Comparison of ENCODE assay signal across 8 cellular contexts in the genomic region with DNA sequence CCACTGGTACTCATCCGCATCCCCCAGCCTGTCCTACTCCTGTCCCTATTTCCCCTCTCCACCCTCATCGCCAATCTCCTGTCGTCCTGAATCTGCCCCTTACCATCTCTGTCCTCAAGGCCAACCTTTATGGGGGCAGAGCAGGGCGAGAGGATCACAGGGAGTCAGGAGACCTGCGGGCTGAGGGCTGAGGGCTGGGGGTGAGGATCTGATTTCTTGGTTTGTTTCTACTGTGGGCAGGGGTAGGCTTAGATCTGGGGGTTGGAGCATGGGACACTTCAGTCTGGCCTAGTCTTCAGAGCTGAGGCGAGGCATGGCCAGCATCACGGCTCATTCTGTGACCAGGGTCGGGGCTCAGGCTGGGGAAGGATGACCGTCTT. TPM values are rescaled to one million over a fixed set of nuclear protein-coding genes. Genes with fewer than 3 reads are reported as not detected.
DNase-seq lines count a peak whose midpoint lies in the region; ATAC-seq and TF ChIP-seq lines count a peak whose summit lies in the region.

No MANE protein-coding gene starts in this region.

- H3K4me1 Mint-ChIP-seq in activated B cell treated with CpG ODN at 0.5 μM for 24 hours (peaks cover 41% of the 10 kb centered on the region), glutamatergic neuron (ENCODE audit: low read depth, unreplicated experiment) (peaks cover 1% of the 10 kb centered on the region)

- H3K9me3 ChIP-seq in GM23248 (ENCODE audit: low read depth) (no peaks in the 10 kb centered on the region), gastrocnemius medialis (no peaks in the 10 kb centered on the region)

- H3K79me2 ChIP-seq in GM23248 (ENCODE audit: insufficient read depth), result no peaks in the 10 kb centered on the region

- no peaks in the 10 kb centered on the region for H3K36me3 ChIP-seq in GM23248 (ENCODE audit: low read depth)
- no peaks in the 10 kb centered on the region for H3K36me3 ChIP-seq in gastrocnemius medialis

- H2AFZ ChIP-seq in GM23248, result peak overlapping the region; percentile 74

- H3K27ac Mint-ChIP-seq in activated B cell treated with CpG ODN at 0.5 μM for 24 hours (peak overlapping the region; percentile 75), glutamatergic neuron (ENCODE audit: unreplicated experiment) (no peak overlapping the region)

- DNase-seq in GM23248 (no peak), activated B cell treated with CpG ODN at 0.5 μM for 24 hours (no peak), glutamatergic neuron (no peak), gastrocnemius medialis (no peak), omental fat pad (ENCODE audit: low spot score) (no peak), SKM-1 treated with dmso at 0.1 percent for 144 hours (lab: John Stamatoyannopoulos, UW; ENCODE audit: unreplicated experiment) (no peak)

- H3K4me3 Mint-ChIP-seq in activated B cell treated with CpG ODN at 0.5 μM for 24 hours (peak overlapping the region; percentile 72), glutamatergic neuron (ENCODE audit: unreplicated experiment) (peak overlapping the region; percentile 78)

- H3F3A ChIP-seq in GM23248 (ENCODE audit: insufficient read depth), result peaks cover 33% of the 10 kb centered on the region

- H3K27ac ChIP-seq in GM23248 (peak overlapping the region; percentile 76), gastrocnemius medialis (peak overlapping the region; percentile 89 to 98 (median 98))

- H3K27me3 Mint-ChIP-seq in activated B cell treated with CpG ODN at 0.5 μM for 24 hours, result no peaks in the 10 kb centered on the region
- H3K27me3 Mint-ChIP-seq in glutamatergic neuron (ENCODE audit: unreplicated experiment), result peaks cover 6% of the 10 kb centered on the region

- H3K4me3 ChIP-seq in GM23248, result peak overlapping the region; percentile 81
- H3K4me3 ChIP-seq in gastrocnemius medialis, result peak overlapping the region; percentile 58 to 91 (median 66)

- POLR2A ChIA-PET in activated B cell treated with CpG ODN at 0.5 μM for 24 hours (lab: Charles Lee), result interaction anchor here (0.5 to 3.3 kb wide), 12 partner anchors 9 to 236 kb away, joined by 3 to 92 read pairs (median 6); partner anchors contain the start of gene FOSB

- no peak for TF ChIP-seq POLR2A in gastrocnemius medialis (IDR thresholded peaks at IDR 0.05)

- H3K9me2 ChIP-seq in GM23248 (ENCODE audit: insufficient read depth), result no peaks in the 10 kb centered on the region

- TF ChIP-seq CTCF in activated B cell treated with CpG ODN at 0.5 μM for 24 hours (IDR thresholded peaks at IDR 0.05), result no peak
- TF ChIP-seq CTCF in glutamatergic neuron (IDR thresholded peaks at IDR 0.05; ENCODE audit: partially characterized antibody, unreplicated experiment), result no peak
- TF ChIP-seq CTCF in gastrocnemius medialis (IDR thresholded peaks at IDR 0.05 in 4 of 5, conservative IDR thresholded peaks at IDR 0.05 in 1 of 5), result no peak
- no peak for TF ChIP-seq CTCF in omental fat pad (IDR thresholded peaks at IDR 0.05)

- no peak for ATAC-seq in activated B cell treated with CpG ODN at 0.5 μM for 24 hours (ENCODE audit: low read depth)
- no peak for ATAC-seq in gastrocnemius medialis
- no peak for ATAC-seq in HG02938 (IDR thresholded peaks at IDR 0.05; ENCODE audit: unreplicated experiment)
- ATAC-seq in omental fat pad (ENCODE audit: low FRiP score), result no peak
- ATAC-seq in GM21723 (IDR thresholded peaks at IDR 0.05; ENCODE audit: unreplicated experiment), result no peak

- 72 to 76% methylated on average over 9 of the region's 9 CpGs for WGBS in GM23248 (ENCODE audit: low coverage in 1 of 2, low lambda C conversion rate in 2 of 2, missing lambda C conversion rate in 2 of 2), 2 experiments

- no peaks in the 10 kb centered on the region for H4K20me1 ChIP-seq in GM23248 (ENCODE audit: insufficient read depth)

- in situ Hi-C loops in GM23248 (cut with MboI) (loop anchor here (5.0 kb wide), 1 partner anchor 37 kb away; no protein-coding TSS in a partner anchor), gastrocnemius medialis (cut with MboI; ENCODE audit: low sequenced_read_pairs in 4 of 4) (loop anchor here in 1 of 4 donors (5.0 kb wide), 1 partner anchor 37 kb away; no protein-coding TSS in a partner anchor)

- intact Hi-C loops in activated B cell treated with CpG ODN at 0.5 μM for 24 hours (cut with micrococcal nuclease), result no loop called here
- intact Hi-C loops in gastrocnemius medialis (cut with DNase I; ENCODE audit: low total_unique reads), result no loop called here

- H3K36me3 Mint-ChIP-seq in activated B cell treated with CpG ODN at 0.5 μM for 24 hours (ENCODE audit: low read depth) (no peaks in the 10 kb centered on the region), glutamatergic neuron (ENCODE audit: unreplicated experiment) (no peaks in the 10 kb centered on the region)

- peak overlapping the region; percentile 87 for H3K9ac ChIP-seq in GM23248

- H3K4me1 ChIP-seq in GM23248 (ENCODE audit: insufficient read depth) (peaks cover 11% of the 10 kb centered on the region), gastrocnemius medialis (peaks cover 15 to 27% of the 10 kb centered on the region in 2 donors)

- H3K9me3 Mint-ChIP-seq in activated B cell treated with CpG ODN at 0.5 μM for 24 hours, result no peaks in the 10 kb centered on the region
- peaks cover 3% of the 10 kb centered on the region for H3K9me3 Mint-ChIP-seq in glutamatergic neuron (ENCODE audit: unreplicated experiment)

- H3K27me3 ChIP-seq in GM23248 (replicated peaks; ENCODE audit: insufficient read depth), result no peaks in the 10 kb centered on the region
- no peaks in the 10 kb centered on the region for H3K27me3 ChIP-seq in gastrocnemius medialis

- H3K4me2 ChIP-seq in GM23248 (ENCODE audit: unreplicated experiment), result peak overlapping the region; percentile 70

- CTCF ChIA-PET in activated B cell treated with CpG ODN at 0.5 μM for 24 hours (lab: Charles Lee), result interaction anchor here (0.6 to 5.4 kb wide), 30 partner anchors 9 to 361 kb away, joined by 3 to 336 read pairs (median 6); partner anchors contain the start of genes ERCC1, FOSB, GEMIN7 and PPP1R13L

RNA-seq across cellular contexts. Expression of gene ERCC1, which starts 16.5 kb away (rescaled TPM):
- total RNA-seq in GM23248 (2014; rRNA removed; shearing (Covaris generic)), result 63.0 and 79.8 TPM in 2 replicates
- 89.0 and 90.9 TPM in 2 replicates for polyA plus RNA-seq in GM23248 (2016; fragmentation: Nextera tagmentation; extraction: Ambion mirVana)
- total RNA-seq in activated B cell treated with CpG ODN at 0.5 μM for 24 hours (69.2 and 71.6 TPM in 2 replicates), glutamatergic neuron (ENCODE audit: unreplicated experiment) (65.7 TPM), gastrocnemius medialis (100 to 1,000 TPM in 2 of 4 donors, 10 to 100 TPM in 2; 92.1 to 185 (median 103) TPM), omental fat pad (10 to 100 TPM; 63.7 to 93.8 (median 76.5) TPM)

RNA-seq across cellular contexts. Expression of gene FOSB, which starts 27.5 kb away (rescaled TPM):
- total RNA-seq in GM23248 (2014; rRNA removed; shearing (Covaris generic)), result 11.9 and 16.1 TPM in 2 replicates
- 4.8 and 8.3 TPM in 2 replicates for polyA plus RNA-seq in GM23248 (2016; fragmentation: Nextera tagmentation; extraction: Ambion mirVana)
- 16.8 and 20.4 TPM in 2 replicates for total RNA-seq in activated B cell treated with CpG ODN at 0.5 μM for 24 hours
- not detected for total RNA-seq in glutamatergic neuron (ENCODE audit: unreplicated experiment)
- 1 to 10 TPM in 2 of 4 donors, under 1 TPM in 1, not detected in 1; 0.17 to 1.8 (median 1.6) TPM for total RNA-seq in gastrocnemius medialis
- total RNA-seq in omental fat pad, result 100 to 1,000 TPM; 306 to 713 (median 395) TPM

RNA-seq across cellular contexts. Expression of gene POLR1G, which starts 33.8 kb away (rescaled TPM):
- total RNA-seq in GM23248 (2014; rRNA removed; shearing (Covaris generic)), result 3.9 and 8.8 TPM in 2 replicates
- polyA plus RNA-seq in GM23248 (2016; fragmentation: Nextera tagmentation; extraction: Ambion mirVana), result 7.2 and 10.8 TPM in 2 replicates
- 6.7 and 6.8 TPM in 2 replicates for total RNA-seq in activated B cell treated with CpG ODN at 0.5 μM for 24 hours
- total RNA-seq in glutamatergic neuron (ENCODE audit: unreplicated experiment), result 4.3 TPM
- 1 to 10 TPM; 5.1 to 8.3 (median 5.8) TPM for total RNA-seq in gastrocnemius medialis
- total RNA-seq in omental fat pad, result 10 to 100 TPM in 1 of 4 donors, 1 to 10 TPM in 3; 5.2 to 29.8 (median 6.3) TPM

RNA-seq across cellular contexts. Expression of gene PPP1R13L, which starts 35.4 kb away (rescaled TPM):
- 3.9 and 36.5 TPM in 2 replicates for total RNA-seq in GM23248 (2014; rRNA removed; shearing (Covaris generic))
- polyA plus RNA-seq in GM23248 (2016; fragmentation: Nextera tagmentation; extraction: Ambion mirVana), result 6.2 and 6.4 TPM in 2 replicates
- total RNA-seq in activated B cell treated with CpG ODN at 0.5 μM for 24 hours, result 4.0 and 5.1 TPM in 2 replicates
- total RNA-seq in glutamatergic neuron (ENCODE audit: unreplicated experiment), result 0.93 TPM
- 1 to 10 TPM; 1.1 to 6.9 (median 1.5) TPM for total RNA-seq in gastrocnemius medialis
- total RNA-seq in omental fat pad, result 10 to 100 TPM; 13.7 to 20.0 (median 15.6) TPM

RNA-seq across cellular contexts. Expression of gene RTN2, which starts 56.6 kb away (rescaled TPM):
- total RNA-seq in GM23248 (2014; rRNA removed; shearing (Covaris generic)), result 14.8 and 19.6 TPM in 2 replicates
- 7.8 and 8.2 TPM in 2 replicates for polyA plus RNA-seq in GM23248 (2016; fragmentation: Nextera tagmentation; extraction: Ambion mirVana)
- 1.2 and 1.5 TPM in 2 replicates for total RNA-seq in activated B cell treated with CpG ODN at 0.5 μM for 24 hours
- 179 TPM for total RNA-seq in glutamatergic neuron (ENCODE audit: unreplicated experiment)
- total RNA-seq in gastrocnemius medialis, result 100 to 1,000 TPM in 2 of 4 donors, 10 to 100 TPM in 2; 51.8 to 140 (median 101) TPM
- total RNA-seq in omental fat pad, result 1 to 10 TPM; 3.8 to 9.4 (median 7.0) TPM

Comparison
In these comparisons a context has a peak if more than half of its experiments do, and no peak if none do; other contexts are left out.
1. RNA of gene FOSB, which starts 27.5 kb away (total RNA-seq): 306 to 713 TPM in omental fat pad; 16.8 to 20.4 TPM in activated B cell treated with CpG ODN at 0.5 μM for 24 hours, 11.9 to 16.1 TPM in GM23248, 0.17 to 1.8 TPM in gastrocnemius medialis and not detected in glutamatergic neuron (single experiment); every median in the first group is over 10 times any median in the second.